ENCODE assay signal across 1 cellular context in the genomic region with DNA sequence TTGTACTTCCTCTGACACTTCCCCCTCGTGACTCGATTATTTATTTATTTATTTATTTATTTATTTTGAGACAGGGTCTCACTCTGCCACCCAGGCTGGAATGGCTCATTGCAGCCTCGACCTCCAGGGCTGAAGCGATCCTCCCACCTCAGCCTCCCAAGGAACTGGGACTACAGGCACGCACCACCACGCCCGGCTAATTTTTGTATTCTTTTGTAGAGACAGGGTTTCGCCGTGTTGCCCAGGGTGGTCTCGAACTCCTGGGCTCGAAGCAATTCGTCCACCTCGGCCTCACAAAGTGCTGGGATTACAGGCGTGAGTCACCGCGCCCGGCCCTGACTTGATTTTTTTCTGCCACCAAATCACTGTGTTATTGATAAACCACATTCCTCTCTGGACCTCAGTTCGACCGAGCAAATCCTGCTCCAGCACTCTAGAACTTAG.
A peak's percentile ranks its signal among the peaks of the same experiment; 100 is the strongest.
TF ChIP-seq lines count a peak whose summit lies in the region.

No MANE protein-coding gene starts in this region.

TF ChIP-seq in HepG2, 621 proteins besides CTCF, POLR2A, EP300 and RAD21 (continues in another document):
- TF ChIP-seq ATF7 (IDR thresholded peaks at IDR 0.05) (no peak), ATF7 (CRISPR knock-in tag; IDR thresholded peaks at IDR 0.05) (0 out of 2 replicates have a peak, but pooled peaks have one; percentile 19), SIX1 (CRISPR knock-in tag; IDR thresholded peaks at IDR 0.05; ENCODE audit: borderline replicate concordance) (no peak), NFKB2 (CRISPR knock-in tag; IDR thresholded peaks at IDR 0.05; ENCODE audit: borderline replicate concordance) (0 out of 2 replicates have a peak, but pooled peaks have one; percentile 40), ZNF335 (CRISPR knock-in tag; IDR thresholded peaks at IDR 0.05) (no peak), ZFP1 (CRISPR knock-in tag; IDR thresholded peaks at IDR 0.05) (0 out of 2 replicates have a peak, but pooled peaks have one; percentile 8), SRSF9 (IDR thresholded peaks at IDR 0.05; ENCODE audit: borderline replicate concordance, insufficient read depth, low read depth, low read length, poor library complexity, severe bottlenecking) (no peak), SALL1 (CRISPR knock-in tag; IDR thresholded peaks at IDR 0.05) (0 out of 2 replicates have a peak, but pooled peaks have one; percentile 48), RAD51 (IDR thresholded peaks at IDR 0.05; ENCODE audit: borderline replicate concordance) (no peak), ZNF431 (CRISPR knock-in tag; IDR thresholded peaks at IDR 0.05; ENCODE audit: borderline replicate concordance, low read depth) (no peak), GFI1 (CRISPR knock-in tag; IDR thresholded peaks at IDR 0.05; ENCODE audit: borderline replicate concordance) (peak; percentile 45; the same call in 1 of the 2 replicates), ZFY (CRISPR knock-in tag; IDR thresholded peaks at IDR 0.05) (no peak), ZBTB7B (CRISPR knock-in tag; IDR thresholded peaks at IDR 0.05) (peak; percentile 47; the same call in 1 of the 2 replicates), ZNF644 (CRISPR knock-in tag; IDR thresholded peaks at IDR 0.05; ENCODE audit: low read depth) (no peak), ZNF614 (CRISPR knock-in tag; IDR thresholded peaks at IDR 0.05; ENCODE audit: borderline replicate concordance) (no peak), PHF20 (CRISPR knock-in tag; IDR thresholded peaks at IDR 0.05) (peak; percentile 38; the same call in 1 of the 2 replicates), ZBTB38 (CRISPR knock-in tag; IDR thresholded peaks at IDR 0.05) (peak; percentile 66; the same call in 1 of the 2 replicates), HMG20B (CRISPR knock-in tag; conservative IDR thresholded peaks at IDR 0.05) (no peak), TAF15 (IDR thresholded peaks at IDR 0.05; ENCODE audit: low read depth, low read length, poor library complexity, severe bottlenecking) (no peak), ZBTB43 (CRISPR knock-in tag; conservative IDR thresholded peaks at IDR 0.05) (no peak), HES4 (CRISPR knock-in tag; IDR thresholded peaks at IDR 0.05; ENCODE audit: borderline replicate concordance) (no peak), NR2F2 (IDR thresholded peaks at IDR 0.05; ENCODE audit: borderline replicate concordance, low read depth) (no peak), XRCC5 (optimal IDR thresholded peaks at IDR 0.05; ENCODE audit: low read length) (no peak), ZNF788 (CRISPR knock-in tag; IDR thresholded peaks at IDR 0.05; ENCODE audit: borderline replicate concordance) (0 out of 2 replicates have a peak, but pooled peaks have one; percentile 15), ZMYM2 (CRISPR knock-in tag; IDR thresholded peaks at IDR 0.05) (0 out of 2 replicates have a peak, but pooled peaks have one; percentile 8), ZNF136 (CRISPR knock-in tag; IDR thresholded peaks at IDR 0.05; ENCODE audit: low read depth) (no peak), ZMYM4 (CRISPR knock-in tag; IDR thresholded peaks at IDR 0.05) (no peak), NFYC (CRISPR knock-in tag; IDR thresholded peaks at IDR 0.05) (no peak), NONO (IDR thresholded peaks at IDR 0.05) (no peak), NONO (CRISPR knock-in tag; conservative IDR thresholded peaks at IDR 0.05) (no peak), EZH2 (conservative IDR thresholded peaks at IDR 0.05; ENCODE audit: low read depth, low read length) (no peak), POLR2AphosphoS5 (IDR thresholded peaks at IDR 0.05; ENCODE audit: low read depth, low read length) (no peak), FOXJ3 (CRISPR knock-in tag; IDR thresholded peaks at IDR 0.05; ENCODE audit: borderline replicate concordance) (no peak), HNRNPL (IDR thresholded peaks at IDR 0.05; ENCODE audit: low read depth, low read length) (no peak), PPARG (CRISPR knock-in tag; conservative IDR thresholded peaks at IDR 0.05) (no peak), ZNF770 (CRISPR knock-in tag; IDR thresholded peaks at IDR 0.05) (peak; percentile 81), ZXDC (CRISPR knock-in tag; IDR thresholded peaks at IDR 0.05) (no peak), FOSL2 (CRISPR knock-in tag; IDR thresholded peaks at IDR 0.05) (peak; percentile 85), ZSCAN21 (CRISPR knock-in tag; IDR thresholded peaks at IDR 0.05; ENCODE audit: borderline replicate concordance) (0 out of 2 replicates have a peak, but pooled peaks have one; percentile 39), ZNF20 (CRISPR knock-in tag; IDR thresholded peaks at IDR 0.05) (no peak), NBN (conservative IDR thresholded peaks at IDR 0.05) (no peak), ZNF678 (CRISPR knock-in tag; IDR thresholded peaks at IDR 0.05) (no peak), TBL1XR1 (IDR thresholded peaks at IDR 0.05; ENCODE audit: borderline replicate concordance, low read length, partially characterized antibody) (no peak), ATF4 (CRISPR knock-in tag; IDR thresholded peaks at IDR 0.05) (peak in 1 of 2 experiments; percentile 32; a peak in 1 of 4 replicates), SMAD3 (CRISPR knock-in tag; IDR thresholded peaks at IDR 0.05) (no peak)
- TF ChIP-seq, protein P1, sequence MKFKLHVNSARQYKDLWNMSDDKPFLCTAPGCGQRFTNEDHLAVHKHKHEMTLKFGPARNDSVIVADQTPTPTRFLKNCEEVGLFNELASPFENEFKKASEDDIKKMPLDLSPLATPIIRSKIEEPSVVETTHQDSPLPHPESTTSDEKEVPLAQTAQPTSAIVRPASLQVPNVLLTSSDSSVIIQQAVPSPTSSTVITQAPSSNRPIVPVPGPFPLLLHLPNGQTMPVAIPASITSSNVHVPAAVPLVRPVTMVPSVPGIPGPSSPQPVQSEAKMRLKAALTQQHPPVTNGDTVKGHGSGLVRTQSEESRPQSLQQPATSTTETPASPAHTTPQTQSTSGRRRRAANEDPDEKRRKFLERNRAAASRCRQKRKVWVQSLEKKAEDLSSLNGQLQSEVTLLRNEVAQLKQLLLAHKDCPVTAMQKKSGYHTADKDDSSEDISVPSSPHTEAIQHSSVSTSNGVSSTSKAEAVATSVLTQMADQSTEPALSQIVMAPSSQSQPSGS (CRISPR knock-in tag; IDR thresholded peaks at IDR 0.05): no peak
- TF ChIP-seq, protein P2, sequence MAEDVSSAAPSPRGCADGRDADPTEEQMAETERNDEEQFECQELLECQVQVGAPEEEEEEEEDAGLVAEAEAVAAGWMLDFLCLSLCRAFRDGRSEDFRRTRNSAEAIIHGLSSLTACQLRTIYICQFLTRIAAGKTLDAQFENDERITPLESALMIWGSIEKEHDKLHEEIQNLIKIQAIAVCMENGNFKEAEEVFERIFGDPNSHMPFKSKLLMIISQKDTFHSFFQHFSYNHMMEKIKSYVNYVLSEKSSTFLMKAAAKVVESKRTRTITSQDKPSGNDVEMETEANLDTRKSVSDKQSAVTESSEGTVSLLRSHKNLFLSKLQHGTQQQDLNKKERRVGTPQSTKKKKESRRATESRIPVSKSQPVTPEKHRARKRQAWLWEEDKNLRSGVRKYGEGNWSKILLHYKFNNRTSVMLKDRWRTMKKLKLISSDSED (CRISPR knock-in tag; IDR thresholded peaks at IDR 0.05): no peak
- TF ChIP-seq, protein P3, sequence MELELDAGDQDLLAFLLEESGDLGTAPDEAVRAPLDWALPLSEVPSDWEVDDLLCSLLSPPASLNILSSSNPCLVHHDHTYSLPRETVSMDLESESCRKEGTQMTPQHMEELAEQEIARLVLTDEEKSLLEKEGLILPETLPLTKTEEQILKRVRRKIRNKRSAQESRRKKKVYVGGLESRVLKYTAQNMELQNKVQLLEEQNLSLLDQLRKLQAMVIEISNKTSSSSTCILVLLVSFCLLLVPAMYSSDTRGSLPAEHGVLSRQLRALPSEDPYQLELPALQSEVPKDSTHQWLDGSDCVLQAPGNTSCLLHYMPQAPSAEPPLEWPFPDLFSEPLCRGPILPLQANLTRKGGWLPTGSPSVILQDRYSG (CRISPR knock-in tag; IDR thresholded peaks at IDR 0.05): no peak
- TF ChIP-seq, protein P4, sequence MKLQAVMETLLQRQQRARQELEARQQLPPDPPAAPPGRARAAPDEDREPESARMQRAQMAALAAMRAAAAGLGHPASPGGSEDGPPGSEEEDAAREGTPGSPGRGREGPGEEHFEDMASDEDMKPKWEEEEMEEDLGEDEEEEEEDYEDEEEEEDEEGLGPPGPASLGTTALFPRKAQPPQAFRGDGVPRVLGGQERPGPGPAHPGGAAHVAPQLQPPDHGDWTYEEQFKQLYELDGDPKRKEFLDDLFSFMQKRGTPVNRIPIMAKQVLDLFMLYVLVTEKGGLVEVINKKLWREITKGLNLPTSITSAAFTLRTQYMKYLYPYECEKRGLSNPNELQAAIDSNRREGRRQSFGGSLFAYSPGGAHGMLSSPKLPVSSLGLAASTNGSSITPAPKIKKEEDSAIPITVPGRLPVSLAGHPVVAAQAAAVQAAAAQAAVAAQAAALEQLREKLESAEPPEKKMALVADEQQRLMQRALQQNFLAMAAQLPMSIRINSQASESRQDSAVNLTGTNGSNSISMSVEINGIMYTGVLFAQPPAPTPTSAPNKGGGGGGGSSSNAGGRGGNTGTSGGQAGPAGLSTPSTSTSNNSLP (IDR thresholded peaks at IDR 0.05; ENCODE audit: low read depth, low read length): peak; percentile 46; the same call in 1 of the 2 replicates
- TF ChIP-seq, protein P5, sequence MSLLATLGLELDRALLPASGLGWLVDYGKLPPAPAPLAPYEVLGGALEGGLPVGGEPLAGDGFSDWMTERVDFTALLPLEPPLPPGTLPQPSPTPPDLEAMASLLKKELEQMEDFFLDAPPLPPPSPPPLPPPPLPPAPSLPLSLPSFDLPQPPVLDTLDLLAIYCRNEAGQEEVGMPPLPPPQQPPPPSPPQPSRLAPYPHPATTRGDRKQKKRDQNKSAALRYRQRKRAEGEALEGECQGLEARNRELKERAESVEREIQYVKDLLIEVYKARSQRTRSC (CRISPR knock-in tag; IDR thresholded peaks at IDR 0.05; ENCODE audit: low read depth): no peak
- TF ChIP-seq, protein P6, sequence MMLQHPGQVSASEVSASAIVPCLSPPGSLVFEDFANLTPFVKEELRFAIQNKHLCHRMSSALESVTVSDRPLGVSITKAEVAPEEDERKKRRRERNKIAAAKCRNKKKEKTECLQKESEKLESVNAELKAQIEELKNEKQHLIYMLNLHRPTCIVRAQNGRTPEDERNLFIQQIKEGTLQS (CRISPR knock-in tag; IDR thresholded peaks at IDR 0.05): 0 out of 2 replicates have a peak, but pooled peaks have one; percentile 35
